ENCODE assay signal across 17 cellular contexts in the genomic region with DNA sequence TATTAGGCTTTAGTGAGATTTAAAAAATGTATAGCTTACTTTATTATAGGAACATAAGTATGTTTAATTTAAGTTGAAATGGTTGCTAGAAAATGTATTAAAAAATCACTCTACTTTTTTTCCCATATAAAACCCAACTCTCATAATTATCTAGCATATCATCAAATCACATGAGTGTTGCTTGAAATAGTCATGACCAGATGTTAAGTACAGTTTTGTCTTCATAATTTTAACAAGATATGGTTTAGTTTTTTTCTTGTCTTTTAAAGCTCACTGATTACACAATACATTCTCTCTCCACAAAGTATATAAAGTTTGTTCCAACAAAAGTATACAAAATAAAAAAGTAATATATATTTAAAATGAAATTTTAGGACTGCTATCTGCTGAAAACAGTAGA.
DNase-seq lines count a peak whose midpoint lies in the region; ATAC-seq, FAIRE-seq and TF ChIP-seq lines count a peak whose summit lies in the region.
"Had no signal": no experiment of that assay in that cellular context is flagged by ENCODE, and none has a peak within 500 bp of the region (broad histone marks: within the 10 kb centered on the region; RNA-seq: fewer than 3 reads in every experiment).

No MANE protein-coding gene starts in this region.

- POLR2A ChIA-PET in IMR-90 (lab: Charles Lee; ENCODE audit: unreplicated experiment), result no interaction called here

- H3K14ac ChIP-seq in IMR-90 (replicated peaks; ENCODE audit: low read depth, low read length), result no peak overlapping the region

- no peak overlapping the region for H2AFZ ChIP-seq in IMR-90 (replicated peaks; ENCODE audit: low read length, poor library complexity)

- no TSS peak for BruUV-seq in IMR-90 (replicated peaks; lab: Mats Ljungman, UMichigan)

- peak overlapping the region in 1 of 2 experiments; percentile 38; a peak in 1 of 4 replicates for H4K8ac ChIP-seq in IMR-90 (ENCODE audit: low read depth in 2 of 2, low read length in 2 of 2)

- H2AK5ac ChIP-seq in IMR-90 (ENCODE audit: low read depth, low read length), result no peak overlapping the region

- no peak overlapping the region for H3K56ac ChIP-seq in IMR-90 (ENCODE audit: extremely low read depth, insufficient read depth, low read length)

- H3K4me2 ChIP-seq in IMR-90 (ENCODE audit: low read depth, low read length), result no peak overlapping the region
- H3K4me2 ChIP-seq: A549 had no signal

- H3K9me3 ChIP-seq in IMR-90 (ENCODE audit: control insufficient read depth, insufficient read depth, low read length) (no peaks in the 10 kb centered on the region), pancreas (no peaks in the 10 kb centered on the region)
- H3K9me3 ChIP-seq: A549, Caco-2 had no signal

- H3K4me1 ChIP-seq in IMR-90 (ENCODE audit: control insufficient read depth, insufficient read depth, low read length) (peaks cover 13% of the 10 kb centered on the region; the same call in 1 of the 2 replicates), pancreas (no peaks in the 10 kb centered on the region)
- H3K4me1 ChIP-seq: Caco-2 had no signal

- no peak overlapping the region for H2AK9ac ChIP-seq in IMR-90 (replicated peaks; ENCODE audit: low read depth, low read length, poor library complexity)

- H4K91ac ChIP-seq in IMR-90 (ENCODE audit: insufficient read depth, low read depth, low read length), result no peak overlapping the region

- no peak overlapping the region for H3K23ac ChIP-seq in IMR-90 (ENCODE audit: low read depth, low read length)

- H3K27me3 ChIP-seq in IMR-90 (ENCODE audit: control insufficient read depth, insufficient read depth, low read length), result no peaks in the 10 kb centered on the region
- no peaks in the 10 kb centered on the region for H3K27me3 ChIP-seq in pancreas

- H4K20me1 ChIP-seq in IMR-90 (ENCODE audit: insufficient read depth, low read length), result no peaks in the 10 kb centered on the region

- H2BK5ac ChIP-seq in IMR-90 (ENCODE audit: low read depth, low read length, poor library complexity, severe bottlenecking), result peak overlapping the region; percentile 74

- TF ChIP-seq CTCF in IMR-90 (conservative IDR thresholded peaks at IDR 0.05; ENCODE audit: low read depth, low read length), result no peak
- no peak for TF ChIP-seq CTCF in choroid plexus epithelial cell (conservative IDR thresholded peaks at IDR 0.05; ENCODE audit: low read depth, low read length)
- TF ChIP-seq CTCF in fibroblast of villous mesenchyme (IDR thresholded peaks at IDR 0.05; ENCODE audit: insufficient read depth, low read depth, low read length), result no peak
- TF ChIP-seq CTCF in pancreas (IDR thresholded peaks at IDR 0.05), result no peak

- FAIRE-seq in pancreas (lab: Jason Lieb, UNC), result peak; percentile 57
- FAIRE-seq: A549 had no signal

- intact Hi-C loops in IMR-90 (cut with micrococcal nuclease) (loop anchor here (5.0 kb wide), 1 partner anchor 85 kb away; no protein-coding TSS in a partner anchor), pancreas (cut with DNase I) (no loop called here)

- no peak for TF ChIP-seq POLR2A in IMR-90 (IDR thresholded peaks at IDR 0.05; ENCODE audit: low read depth, low read length)

- no peak overlapping the region for H2BK15ac ChIP-seq in IMR-90 (ENCODE audit: low read depth, low read length)

- H3K27ac ChIP-seq in IMR-90 (ENCODE audit: insufficient read depth, low read length) (no peak overlapping the region), pancreas (no peak overlapping the region)
- H3K27ac ChIP-seq: C4-2B had no signal

- H3K18ac ChIP-seq in IMR-90 (ENCODE audit: low read depth, low read length), result no peak overlapping the region; the same call in 1 of the 2 replicates

- peaks cover 6% of the 10 kb centered on the region; the same call in 1 of the 2 replicates for H3K9me1 ChIP-seq in IMR-90 (ENCODE audit: insufficient read depth, low read length)

- H3K36me3 ChIP-seq in IMR-90 (ENCODE audit: control insufficient read depth, insufficient read depth, low read length) (no peaks in the 10 kb centered on the region), pancreas (no peaks in the 10 kb centered on the region)

- no peak overlapping the region for H3K4ac ChIP-seq in IMR-90 (ENCODE audit: low read depth, low read length)

- H2BK120ac ChIP-seq in IMR-90 (ENCODE audit: low read depth, low read length), result peak overlapping the region; percentile 27; the same call in 1 of the 2 replicates

- DNase-seq in IMR-90 (peak; percentile 47), choroid plexus epithelial cell (ENCODE audit: low read depth) (peak; percentile 33), fibroblast of villous mesenchyme (ENCODE audit: low read depth) (peak; percentile 72), pancreas (no peak), NCI-H510A (lab: John Stamatoyannopoulos, UW) (no peak), NCI-H1048 (lab: John Stamatoyannopoulos, UW) (no peak), medulla oblongata (ENCODE audit: extremely low spot score) (no peak)
- DNase-seq: AML-193; Caco-2; CD4-positive, alpha-beta T cell; DMS79 treated with DMSO at 0.1 percent for 48 hours; GF-D8; GOT3; H7 had no signal

- CTCF ChIA-PET in IMR-90 (lab: Yijun Ruan, JAX), result no interaction called here

- no peak overlapping the region for H4K5ac ChIP-seq in IMR-90 (ENCODE audit: low read depth, low read length)

- no peak overlapping the region for H2BK20ac ChIP-seq in IMR-90 (ENCODE audit: low read depth, low read length)

- no peak for TF ChIP-seq RAD21 in IMR-90 (IDR thresholded peaks at IDR 0.05; ENCODE audit: low read length)

- ATAC-seq in IMR-90 (ENCODE audit: low read depth), result no peak
- no peak for ATAC-seq in pancreas
- ATAC-seq in GM19351 (IDR thresholded peaks at IDR 0.05; ENCODE audit: unreplicated experiment), result no peak
- ATAC-seq: A549 had no signal

- in situ Hi-C loops in IMR-90 (cut with MboI; ENCODE audit: low sequenced_read_pairs), result no loop called here

- no peak overlapping the region for H3K9ac ChIP-seq in IMR-90 (ENCODE audit: low read depth, low read length)

- H3K79me1 ChIP-seq in IMR-90 (ENCODE audit: low read depth in 1 of 2, low read length in 2 of 2), result no peaks in the 10 kb centered on the region

- H3K4me3 ChIP-seq in IMR-90 (ENCODE audit: insufficient read depth, low read depth, low read length), result no peak overlapping the region
- H3K4me3 ChIP-seq in choroid plexus epithelial cell (ENCODE audit: low read depth, low read length), result no peak overlapping the region
- H3K4me3 ChIP-seq in fibroblast of villous mesenchyme (ENCODE audit: low read depth, low read length), result no peak overlapping the region
- no peak overlapping the region for H3K4me3 ChIP-seq in pancreas
- H3K4me3 ChIP-seq: A549 had no signal

- dilution Hi-C loops in IMR-90 (cut with HindIII; ENCODE audit: low sequenced_read_pairs, unreplicated experiment), result no loop called here

TF ChIP-seq in IMR-90, 13 proteins besides CTCF, POLR2A, EP300 and RAD21:
- TF ChIP-seq MAFK (IDR thresholded peaks at IDR 0.05; ENCODE audit: low read depth, low read length) (no peak), CEBPB (IDR thresholded peaks at IDR 0.05; ENCODE audit: low read depth, low read length) (peak; percentile 44; the same call in 1 of the 2 replicates)
- TF ChIP-seq, protein P1, sequence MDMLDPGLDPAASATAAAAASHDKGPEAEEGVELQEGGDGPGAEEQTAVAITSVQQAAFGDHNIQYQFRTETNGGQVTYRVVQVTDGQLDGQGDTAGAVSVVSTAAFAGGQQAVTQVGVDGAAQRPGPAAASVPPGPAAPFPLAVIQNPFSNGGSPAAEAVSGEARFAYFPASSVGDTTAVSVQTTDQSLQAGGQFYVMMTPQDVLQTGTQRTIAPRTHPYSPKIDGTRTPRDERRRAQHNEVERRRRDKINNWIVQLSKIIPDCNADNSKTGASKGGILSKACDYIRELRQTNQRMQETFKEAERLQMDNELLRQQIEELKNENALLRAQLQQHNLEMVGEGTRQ (IDR thresholded peaks at IDR 0.05; ENCODE audit: low read depth, low read length), result no peak
- TF ChIP-seq, protein P2, sequence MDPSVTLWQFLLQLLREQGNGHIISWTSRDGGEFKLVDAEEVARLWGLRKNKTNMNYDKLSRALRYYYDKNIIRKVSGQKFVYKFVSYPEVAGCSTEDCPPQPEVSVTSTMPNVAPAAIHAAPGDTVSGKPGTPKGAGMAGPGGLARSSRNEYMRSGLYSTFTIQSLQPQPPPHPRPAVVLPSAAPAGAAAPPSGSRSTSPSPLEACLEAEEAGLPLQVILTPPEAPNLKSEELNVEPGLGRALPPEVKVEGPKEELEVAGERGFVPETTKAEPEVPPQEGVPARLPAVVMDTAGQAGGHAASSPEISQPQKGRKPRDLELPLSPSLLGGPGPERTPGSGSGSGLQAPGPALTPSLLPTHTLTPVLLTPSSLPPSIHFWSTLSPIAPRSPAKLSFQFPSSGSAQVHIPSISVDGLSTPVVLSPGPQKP (IDR thresholded peaks at IDR 0.05; ENCODE audit: borderline replicate concordance, low read depth, low read length), result no peak
TF ChIP-seq in IMR-90: peak in this region for 1.

Comparison
In these comparisons a context has a peak if more than half of its experiments do, and no peak if none do; other contexts are left out.
1. DNase-seq: peak in IMR-90 (single experiment), choroid plexus epithelial cell (single experiment) and fibroblast of villous mesenchyme (single experiment); none in pancreas (0 of 6), NCI-H510A (single experiment), NCI-H1048 (single experiment) and medulla oblongata (single experiment).